8 cellular contexts compared by ENCODE assay signal in the genomic region with DNA sequence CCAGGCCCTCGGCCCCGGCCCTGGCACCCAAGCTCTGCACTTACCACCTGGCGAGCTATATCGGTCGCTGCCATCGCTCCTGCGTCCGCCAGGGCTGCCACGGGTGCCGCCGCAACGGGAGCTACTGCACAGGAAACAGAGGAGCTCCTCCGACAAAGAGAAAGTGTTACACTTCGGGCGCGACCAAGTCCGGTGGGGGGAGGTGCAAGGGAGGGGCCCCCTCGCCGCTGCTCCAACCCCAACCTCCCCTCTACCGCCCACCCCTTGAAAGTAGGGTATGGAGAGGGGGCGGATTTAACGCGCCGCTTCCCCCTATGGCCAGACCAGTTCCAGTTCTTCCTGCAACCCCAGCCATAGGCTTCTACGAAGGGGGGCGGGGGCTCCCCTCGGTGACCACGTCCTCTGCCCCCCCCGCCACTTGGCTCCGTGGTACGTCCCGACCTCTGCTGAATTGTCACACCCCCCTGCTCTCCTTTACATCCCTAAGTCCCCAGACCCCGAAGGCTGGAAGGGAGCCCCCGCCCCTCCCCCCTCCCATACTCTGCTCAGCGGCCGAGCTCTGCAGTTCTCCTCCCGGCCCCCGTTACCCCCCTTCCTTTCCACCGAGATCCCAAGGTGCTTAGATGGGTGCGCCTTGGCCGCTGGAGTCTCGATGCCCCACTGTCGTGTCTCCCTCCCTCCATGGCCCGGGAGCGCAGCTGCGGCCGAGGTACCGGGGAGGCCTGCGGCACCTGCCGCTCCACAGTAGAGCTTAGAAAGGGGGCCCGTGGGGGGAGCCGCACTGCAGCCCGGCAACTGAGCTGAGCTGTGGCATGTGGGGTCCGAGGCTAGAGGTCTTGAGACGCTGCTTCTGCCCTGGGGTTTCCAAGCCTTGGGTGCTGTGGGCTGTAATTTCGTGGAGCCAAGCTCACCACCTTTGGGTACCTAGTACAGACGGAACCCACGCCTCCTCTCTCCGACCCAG. TPM values are rescaled to one million over a fixed set of nuclear protein-coding genes. Genes with fewer than 3 reads are reported as not detected.
A peak's percentile ranks its signal among the peaks of the same experiment; 100 is the strongest.
DNase-seq lines count a peak whose midpoint lies in the region; ATAC-seq and TF ChIP-seq lines count a peak whose summit lies in the region.

A gene (minus strand): TSS at position 137 of the 964 bp plus-strand sequence. CDS start 63 bp downstream, at position 74.

- ATAC-seq in HG02938 (IDR thresholded peaks at IDR 0.05; ENCODE audit: unreplicated experiment) (peak; percentile 55), activated B cell treated with CpG ODN at 0.5 μM for 24 hours (ENCODE audit: low read depth) (peak; percentile 71)

- H3K9me3 Mint-ChIP-seq in activated B cell treated with CpG ODN at 0.5 μM for 24 hours, result no peaks in the 10 kb centered on the region

- H3K36me3 Mint-ChIP-seq in activated B cell treated with CpG ODN at 0.5 μM for 24 hours (ENCODE audit: low read depth), result peaks cover 11% of the 10 kb centered on the region

- peak within 1 kb of the TSS; percentile 94 for H3K27ac Mint-ChIP-seq in activated B cell treated with CpG ODN at 0.5 μM for 24 hours

- TF ChIP-seq CTCF in activated B cell treated with CpG ODN at 0.5 μM for 24 hours (IDR thresholded peaks at IDR 0.05) (no peak), cardiac fibroblast (IDR thresholded peaks at IDR 0.05; ENCODE audit: low read depth, low read length) (no peak), kidney epithelial cell (IDR thresholded peaks at IDR 0.05; ENCODE audit: insufficient read depth, low read length, poor library complexity, severe bottlenecking) (no peak)

- POLR2A ChIA-PET in activated B cell treated with CpG ODN at 0.5 μM for 24 hours (lab: Charles Lee), result interaction anchor here (0.5 to 6.9 kb wide), 24 partner anchors 9 to 225 kb away, joined by 3 to 57 read pairs (median 5); a partner anchor contains a TSS

- intact Hi-C loops in activated B cell treated with CpG ODN at 0.5 μM for 24 hours (cut with micrococcal nuclease), result loop anchor here (1.0 to 5.0 kb wide), 7 partner anchors 8 to 226 kb away; a partner anchor contains a TSS

- peak within 1 kb of the TSS; percentile 74 to 75 for H3K4me3 ChIP-seq in cardiac fibroblast (replicated peaks in 1 of 2; ENCODE audit: low read depth in 2 of 2, low read length in 2 of 2)
- H3K4me3 ChIP-seq in kidney epithelial cell (ENCODE audit: low read depth, low read length), result peak within 1 kb of the TSS; percentile 69

- H3K36me3 ChIP-seq in kidney epithelial cell (ENCODE audit: control insufficient read depth, insufficient read depth, low read length), result no peaks in the 10 kb centered on the region

- H3K27me3 Mint-ChIP-seq in activated B cell treated with CpG ODN at 0.5 μM for 24 hours, result no peaks in the 10 kb centered on the region

- H3K27me3 ChIP-seq in kidney epithelial cell (ENCODE audit: control insufficient read depth, insufficient read depth, low read length), result no peaks in the 10 kb centered on the region

- DNase-seq in NCI-H345 (lab: John Stamatoyannopoulos, UW), result peak; percentile 21
- no peak for DNase-seq in NCI-H345 treated with DMSO at 0.1 percent for 48 hours (lab: John Stamatoyannopoulos, UW; ENCODE audit: unreplicated experiment)
- peak; percentile 28 for DNase-seq in NCI-H2171 (lab: John Stamatoyannopoulos, UW)
- peak; percentile 70 for DNase-seq in activated B cell treated with CpG ODN at 0.5 μM for 24 hours
- DNase-seq in cardiac fibroblast (ENCODE audit: low read depth in 2 of 2), result peak; percentile 75 to 76
- DNase-seq in kidney epithelial cell (ENCODE audit: low read depth), result no peak
- DNase-seq in stimulated activated CD4-positive, alpha-beta T cell treated with anti-CD3 and anti-CD28 coated beads, Interleukin-1b, Interleukin-23, amount 100 ng/mL, for 24 hours (ENCODE audit: low read depth in 4 of 4, low spot score in 1 of 4), result peak; percentile 39 to 70 (median 62)

- CTCF ChIA-PET in activated B cell treated with CpG ODN at 0.5 μM for 24 hours (lab: Charles Lee), result interaction anchor here (1.0 to 2.4 kb wide), 10 partner anchors 11 to 83 kb away, joined by 3 to 6 read pairs (median 4); no protein-coding TSS in a partner anchor

- peak within 1 kb of the TSS; percentile 97 for H3K4me3 Mint-ChIP-seq in activated B cell treated with CpG ODN at 0.5 μM for 24 hours

- peaks cover 71% of the 10 kb centered on the region for H3K4me1 Mint-ChIP-seq in activated B cell treated with CpG ODN at 0.5 μM for 24 hours

RNA-seq across cellular contexts. Expression of the gene that starts here (rescaled TPM):
- total RNA-seq in activated B cell treated with CpG ODN at 0.5 μM for 24 hours (330 and 338 TPM in 2 replicates), kidney epithelial cell (30.2 and 32.0 TPM in 2 replicates)

Comparison
In these comparisons a context has a peak if more than half of its experiments do, and no peak if none do; other contexts are left out.
1. RNA of the gene that starts here (total RNA-seq): 330 to 338 TPM in activated B cell treated with CpG ODN at 0.5 μM for 24 hours; 30.2 to 32.0 TPM in kidney epithelial cell; every median in the first group is over 10 times any median in the second.
2. DNase-seq: peak in NCI-H345 (single experiment), NCI-H2171 (single experiment), activated B cell treated with CpG ODN at 0.5 μM for 24 hours (single experiment), cardiac fibroblast (2 of 2) and stimulated activated CD4-positive, alpha-beta T cell treated with anti-CD3 and anti-CD28 coated beads, Interleukin-1b, Interleukin-23, amount 100 ng/mL, for 24 hours (4 of 4); none in NCI-H345 treated with DMSO at 0.1 percent for 48 hours (single experiment) and kidney epithelial cell (single experiment).